9 cellular contexts compared by ENCODE assay signal in genomic region chr11:75768909-75769771, GRCh38. TPM values are rescaled to one million over a fixed set of nuclear protein-coding genes. Genes with fewer than 3 reads are reported as not detected.
DNase-seq lines count a peak whose midpoint lies in the region; ATAC-seq, FAIRE-seq and TF ChIP-seq lines count a peak whose summit lies in the region.
"Had no signal": no experiment of that assay in that cellular context is flagged by ENCODE, and none has a peak within 500 bp of the region (broad histone marks: within the 10 kb centered on the region; RNA-seq: fewer than 3 reads in every experiment).

No MANE protein-coding gene starts in this region.

- H3K9ac ChIP-seq in HUES48 (ENCODE audit: low read depth, low read length) (no peak overlapping the region), mesenchymal stem cell (ENCODE audit: low read length) (peak overlapping the region; percentile 92)

- H2AFZ ChIP-seq in mesenchymal stem cell (ENCODE audit: low read depth, low read length), result no peak overlapping the region

- peak overlapping the region in 1 of 2 experiments; percentile 41 for H3K18ac ChIP-seq in mesenchymal stem cell (ENCODE audit: low read depth in 1 of 2, low read length in 2 of 2)

- no peak for FAIRE-seq in bronchial epithelial cell (lab: Jason Lieb, UNC)

- peaks cover 59% of the 10 kb centered on the region for H3K27me3 ChIP-seq in HUES48 (ENCODE audit: control insufficient read depth, insufficient read depth, low read length)
- H3K27me3 ChIP-seq in bronchial epithelial cell (ENCODE audit: control insufficient read depth, insufficient read depth, low read length), result no peaks in the 10 kb centered on the region
- H3K27me3 ChIP-seq in mesenchymal stem cell (ENCODE audit: control insufficient read depth in 1 of 2, insufficient read depth in 1 of 2, low read length in 2 of 2), result peaks cover 0 to 50% of the 10 kb centered on the region in 2 experiments

- H2BK15ac ChIP-seq in mesenchymal stem cell (ENCODE audit: low read depth, poor library complexity, severe bottlenecking), result peak overlapping the region; percentile 76

- H3K27ac ChIP-seq in HUES48 (ENCODE audit: low read depth, low read length) (no peak overlapping the region), mesenchymal stem cell (ENCODE audit: low read length, poor library complexity, severe bottlenecking) (no peak overlapping the region)
- H3K27ac ChIP-seq: epithelial cell of prostate had no signal

- no peak overlapping the region for H4K91ac ChIP-seq in mesenchymal stem cell (ENCODE audit: low read length)

- H2BK5ac ChIP-seq in mesenchymal stem cell (ENCODE audit: low read depth, low read length, poor library complexity, severe bottlenecking), result no peak overlapping the region

- DNase-seq in AG09309 (ENCODE audit: low read depth) (no peak), bronchial epithelial cell (ENCODE audit: low read depth) (no peak), mesenchymal stem cell (no peak), OCI-M1 (lab: John Stamatoyannopoulos, UW) (no peak), NOMO-1 treated with dmso at 0.1 percent for 144 hours (lab: John Stamatoyannopoulos, UW; ENCODE audit: unreplicated experiment) (no peak)
- no peak for DNase-seq in stimulated activated CD4-positive, alpha-beta T cell treated with anti-CD3 and anti-CD28 coated beads, Interleukin-2, amount 100 ng/mL, for 48 hours

- no peak overlapping the region for H2BK120ac ChIP-seq in mesenchymal stem cell (ENCODE audit: low read depth, low read length)

- H3K4me3 ChIP-seq in AG09309 (ENCODE audit: control insufficient read depth, low read depth, low read length) (peak overlapping the region; percentile 51), HUES48 (ENCODE audit: low read depth, low read length) (peak overlapping the region; percentile 56), bronchial epithelial cell (ENCODE audit: low read depth, low read length) (peak overlapping the region; percentile 54), mesenchymal stem cell (ENCODE audit: insufficient read depth in 1 of 2, low read depth in 1 of 2, low read length in 2 of 2) (peak overlapping the region in 1 of 2 experiments; percentile 91)

- no peak overlapping the region for H3K14ac ChIP-seq in mesenchymal stem cell (ENCODE audit: low read length in 2 of 2)

- H4K8ac ChIP-seq in mesenchymal stem cell (ENCODE audit: low read length), result peak overlapping the region; percentile 31

- H3K23ac ChIP-seq in mesenchymal stem cell (ENCODE audit: low read length in 2 of 2), result no peak overlapping the region

- H3K9me3 ChIP-seq in HUES48 (ENCODE audit: control insufficient read depth, insufficient read depth, low read length) (no peaks in the 10 kb centered on the region), mesenchymal stem cell (ENCODE audit: control insufficient read depth, low read length) (no peaks in the 10 kb centered on the region)

- no peak overlapping the region for H2BK12ac ChIP-seq in mesenchymal stem cell (ENCODE audit: low read length in 2 of 2)

- 7% methylated on average over 29 of the region's 46 CpGs for WGBS in mesenchymal stem cell

- no peak overlapping the region for H2AK5ac ChIP-seq in mesenchymal stem cell (ENCODE audit: low read length, severe bottlenecking)

- H3K79me1 ChIP-seq in mesenchymal stem cell (replicated peaks; ENCODE audit: low read length, poor library complexity, severe bottlenecking), result no peaks in the 10 kb centered on the region

- ATAC-seq in GM19463 (IDR thresholded peaks at IDR 0.05; ENCODE audit: unreplicated experiment), result no peak

- H3K36me3 ChIP-seq in HUES48 (ENCODE audit: control insufficient read depth, insufficient read depth, low read length), result no peaks in the 10 kb centered on the region
- H3K36me3 ChIP-seq in bronchial epithelial cell (ENCODE audit: control insufficient read depth, insufficient read depth, low read length), result no peaks in the 10 kb centered on the region
- H3K36me3 ChIP-seq in mesenchymal stem cell (ENCODE audit: control insufficient read depth in 1 of 2, insufficient read depth in 2 of 2, low read depth in 1 of 2, low read length in 2 of 2), result peaks cover 0 to 9% of the 10 kb centered on the region in 2 experiments

- H3K4me1 ChIP-seq in HUES48 (ENCODE audit: control insufficient read depth, insufficient read depth, low read length) (peaks cover 8% of the 10 kb centered on the region), mesenchymal stem cell (ENCODE audit: control insufficient read depth, insufficient read depth, low read depth, low read length) (peaks cover 18% of the 10 kb centered on the region)

- peak overlapping the region; percentile 64 for H3K4me2 ChIP-seq in mesenchymal stem cell (ENCODE audit: low read length, poor library complexity, severe bottlenecking)

- TF ChIP-seq CTCF in AG09309 (IDR thresholded peaks at IDR 0.05; ENCODE audit: control insufficient read depth, insufficient read depth, low read depth, low read length, missing control alignments) (no peak), bronchial epithelial cell (IDR thresholded peaks at IDR 0.05; ENCODE audit: insufficient read depth, low read length, severe bottlenecking) (no peak)

- no peak overlapping the region for H3K4ac ChIP-seq in mesenchymal stem cell (ENCODE audit: low read depth in 1 of 2, low read length in 2 of 2)

RNA-seq across cellular contexts. Expression of gene DGAT2, which starts 0.6 kb away (rescaled TPM):
- 2.6 and 23.2 TPM in 2 replicates for total RNA-seq in bronchial epithelial cell
- 0.35 TPM for polyA plus RNA-seq in mesenchymal stem cell (2013, experiment 1 of 2)
- 0.56 TPM for polyA plus RNA-seq in mesenchymal stem cell (2013, experiment 2 of 2)

RNA-seq across cellular contexts. Expression of gene UVRAG, which starts 45.9 kb away (rescaled TPM):
- total RNA-seq in bronchial epithelial cell, result 11.1 and 11.6 TPM in 2 replicates
- polyA plus RNA-seq in mesenchymal stem cell (2013, experiment 1 of 2), result 10.1 TPM
- polyA plus RNA-seq in mesenchymal stem cell (2013, experiment 2 of 2), result 10.5 TPM

RNA-seq across cellular contexts. Expression of gene MOGAT2, which starts 51.5 kb away (rescaled TPM):
- not detected in 2 replicates for total RNA-seq in bronchial epithelial cell
- polyA plus RNA-seq in mesenchymal stem cell (2013, experiment 1 of 2), result not detected
- not detected for polyA plus RNA-seq in mesenchymal stem cell (2013, experiment 2 of 2)
